Comparison of ENCODE assay signal across 20 cellular contexts in the genomic region with DNA sequence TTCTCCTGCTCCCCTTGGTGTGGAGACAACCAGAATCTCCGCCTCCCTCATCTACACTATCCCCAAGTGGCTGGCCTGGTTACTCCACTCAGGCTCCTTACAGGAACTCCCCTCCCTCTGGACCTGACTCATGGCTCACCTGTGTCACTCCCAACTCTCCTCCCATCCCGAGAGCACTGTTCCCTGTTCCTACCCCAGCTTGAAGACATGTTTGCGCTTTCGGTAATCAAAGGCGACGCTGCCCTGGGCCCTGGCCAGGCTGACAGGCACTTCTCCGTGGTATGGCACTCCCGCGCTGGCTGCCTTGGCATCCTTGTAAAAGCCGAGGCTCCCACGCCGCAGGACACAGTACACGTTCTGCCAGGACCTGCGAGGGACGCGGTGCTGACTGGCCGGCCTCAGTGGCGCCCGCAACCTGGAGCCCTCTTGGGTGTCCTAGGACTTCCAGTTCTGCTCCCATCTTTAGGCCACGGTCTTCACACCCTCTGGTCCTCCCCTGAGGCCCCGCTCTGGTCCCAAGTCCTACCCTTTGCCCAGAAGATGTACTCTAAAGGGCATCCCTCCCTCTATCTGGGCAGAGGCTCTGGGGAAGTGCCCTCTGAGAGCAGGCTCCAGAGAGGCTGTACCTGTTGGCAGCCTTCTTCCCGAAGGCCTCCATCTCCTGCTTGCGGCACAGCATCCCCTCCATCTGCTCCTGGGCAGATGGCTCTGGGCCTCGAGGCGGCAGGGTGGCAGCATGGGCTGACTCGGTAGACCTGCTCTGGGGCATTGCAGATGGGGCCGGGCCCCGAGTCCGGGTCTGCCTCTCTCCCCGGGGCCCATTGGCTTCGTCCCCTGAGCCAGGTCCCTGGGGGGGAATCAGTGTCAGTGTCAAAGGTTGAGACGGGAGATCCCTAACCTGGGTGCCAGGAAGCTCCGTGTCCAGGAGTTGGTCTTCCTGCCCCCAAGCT. TPM values are rescaled to one million over a fixed set of nuclear protein-coding genes. Genes with fewer than 3 reads are reported as not detected.
DNase-seq lines count a peak whose midpoint lies in the region; ATAC-seq and TF ChIP-seq lines count a peak whose summit lies in the region.
"Had no signal": no experiment of that assay in that cellular context is flagged by ENCODE, and none has a peak within 500 bp of the region (broad histone marks: within the 10 kb centered on the region; RNA-seq: fewer than 3 reads in every experiment).

No MANE protein-coding gene starts in this region.

- no peaks in the 10 kb centered on the region for H3K9me2 ChIP-seq in PC-3 (replicated peaks; ENCODE audit: low read length)

- in situ Hi-C loops in G401 (cut with HindIII; ENCODE audit: low sequenced_read_pairs): no loop called here
- in situ Hi-C loops in GM13977 (cut with MboI; ENCODE audit: low pct_unique_long_range_greater_than_20kb, low sequenced_read_pairs, unreplicated experiment): loop anchor here (25.0 kb wide), 1 partner anchor 275 kb away; a partner anchor contains a TSS
- in situ Hi-C loops in HAP-1 (cut with MboI; ENCODE audit: low sequenced_read_pairs): loop anchor here (10.0 kb wide), 1 partner anchor 282 kb away; no protein-coding TSS in a partner anchor

- H3K9ac ChIP-seq in PC-3 (ENCODE audit: low read length): no peak overlapping the region
- H3K9ac ChIP-seq: KMS-11 had no signal

- H3K4me3 ChIP-seq in PC-3 (ENCODE audit: low read length): no peak overlapping the region
- no peak overlapping the region for H3K4me3 ChIP-seq in prostate gland
- no peak overlapping the region for H3K4me3 ChIP-seq in HAP-1
- H3K4me3 ChIP-seq: right lobe of liver had no signal

- H3K79me2 ChIP-seq in PC-3 (ENCODE audit: low read length): no peaks in the 10 kb centered on the region

- 67% methylated on average over 31 of the region's 33 CpGs for WGBS in prostate gland

- H3K27me3 ChIP-seq in PC-3 (ENCODE audit: low read length) (no peaks in the 10 kb centered on the region), prostate gland (replicated peaks; ENCODE audit: insufficient read depth) (no peaks in the 10 kb centered on the region), HAP-1 (ENCODE audit: low read depth) (no peaks in the 10 kb centered on the region)
- H3K27me3 ChIP-seq: right lobe of liver had no signal

- peak; percentile 84 for DNase-seq in G401 (ENCODE audit: low spot score)
- no peak for DNase-seq in PC-3
- peak; percentile 86 for DNase-seq in prostate gland (ENCODE audit: low spot score)
- DNase-seq in GM13977 (ENCODE audit: low spot score): no peak
- no peak for DNase-seq in HAP-1 (ENCODE audit: low spot score in 2 of 2)
- no peak for DNase-seq in activated CD8-positive, alpha-beta memory T cell treated with anti-CD3 and anti-CD28 coated beads for 24 hours
- DNase-seq: activated CD4-positive, alpha-beta T cell treated with anti-CD3 and anti-CD28 coated beads, Interleukin-2, amount 50 U/mL, for 48 hours; activated naive CD8-positive, alpha-beta T cell treated with anti-CD3 and anti-CD28 coated beads for 36 hours; activated T-cell treated with anti-CD3 and anti-CD28 coated beads, Interleukin-2, amount 50 U/mL, for 4 hours; Calu3; GOT3; kidney; midbrain; NCI-H1092; NCI-H774; right lobe of liver had no signal

- intact Hi-C loops in PC-3 (cut with micrococcal nuclease) (no loop called here), prostate gland (cut with DNase I) (no loop called here)

- H2AFZ ChIP-seq in PC-3 (ENCODE audit: low read length): no peak overlapping the region

- POLR2A ChIA-PET in PC-3 (lab: Charles Lee; ENCODE audit: unreplicated experiment): no interaction called here

- TF ChIP-seq POLR2A in prostate gland (IDR thresholded peaks at IDR 0.05): no peak

- H3F3A ChIP-seq in PC-3 (ENCODE audit: low read length, unreplicated experiment): no peaks in the 10 kb centered on the region

- TF ChIP-seq CTCF in PC-3 (conservative IDR thresholded peaks at IDR 0.05; ENCODE audit: low read depth, low read length) (no peak), prostate gland (IDR thresholded peaks at IDR 0.05) (peak in 2 of 4 experiments; percentile 30 to 32), GM13977 (IDR thresholded peaks at IDR 0.05; ENCODE audit: extremely low read depth, insufficient read depth, missing control alignments) (no peak)

- H3K4me2 ChIP-seq in PC-3 (ENCODE audit: low read length): no peak overlapping the region
- H3K4me2 ChIP-seq: KMS-11 had no signal

- no peaks in the 10 kb centered on the region for H4K20me1 ChIP-seq in PC-3 (ENCODE audit: low read length)

- ATAC-seq in PC-3: peak; percentile 39; the same call in 1 of the 2 replicates
- ATAC-seq in esophagus mucosa: peak; percentile 92
- ATAC-seq in GM21723 (IDR thresholded peaks at IDR 0.05; ENCODE audit: unreplicated experiment): no peak
- ATAC-seq: activated T-cell treated with anti-CD3 and anti-CD28 coated beads, Interleukin-2, amount 50 U/mL, for 4 hours had no signal

- no peaks in the 10 kb centered on the region for H3K4me1 ChIP-seq in PC-3 (ENCODE audit: insufficient read depth, low read length)
- H3K4me1 ChIP-seq in prostate gland (replicated peaks): peaks cover 4% of the 10 kb centered on the region
- H3K4me1 ChIP-seq in HAP-1: no peaks in the 10 kb centered on the region
- H3K4me1 ChIP-seq: right lobe of liver had no signal

- no TSS peak for BruUV-seq in PC-3 (replicated peaks; lab: Mats Ljungman, UMichigan)

- H3K9me3 ChIP-seq in PC-3 (ENCODE audit: low read length) (no peaks in the 10 kb centered on the region), prostate gland (no peaks in the 10 kb centered on the region), HAP-1 (no peaks in the 10 kb centered on the region)
- H3K9me3 ChIP-seq: right lobe of liver had no signal

- H3K36me3 ChIP-seq in PC-3 (ENCODE audit: low read depth, low read length) (peaks cover 17% of the 10 kb centered on the region), prostate gland (peaks cover 0 to 2% of the 10 kb centered on the region in 2 donors), HAP-1 (replicated peaks) (peaks cover 77% of the 10 kb centered on the region)

- H3K27ac ChIP-seq in PC-3 (ENCODE audit: low read length) (no peak overlapping the region), prostate gland (peak overlapping the region; percentile 80 to 81)
- H3K27ac ChIP-seq: HL-60, KMS-11, right lobe of liver had no signal

- CTCF ChIA-PET in PC-3 (lab: Charles Lee): no interaction called here

RNA-seq across cellular contexts. Expression of a gene that starts 9.4 kb away (rescaled TPM):
- 4.1 and 13.0 TPM in 2 replicates for total RNA-seq in G401 (2014; rRNA removed; shearing (Covaris generic))
- 31.4 and 40.2 TPM in 2 replicates for total RNA-seq in PC-3 (2014; rRNA removed)
- 10.2 TPM for total RNA-seq in esophagus mucosa
- total RNA-seq in prostate gland: 10 to 100 TPM; 15.5 to 40.7 TPM

RNA-seq across cellular contexts. Expression of a gene that starts 41.9 kb away (rescaled TPM):
- total RNA-seq in G401 (2014; rRNA removed; shearing (Covaris generic)): 102 and 103 TPM in 2 replicates
- 74.9 and 154 TPM in 2 replicates for total RNA-seq in PC-3 (2014; rRNA removed)
- 138 TPM for total RNA-seq in esophagus mucosa
- 100 to 1,000 TPM; 139 to 140 TPM for total RNA-seq in prostate gland

RNA-seq across cellular contexts. Expression of a gene that starts 48.6 kb away (rescaled TPM):
- total RNA-seq in G401 (2014; rRNA removed; shearing (Covaris generic)): 513 and 534 TPM in 2 replicates
- total RNA-seq in PC-3 (2014; rRNA removed) (152 and 164 TPM in 2 replicates), esophagus mucosa (84.7 TPM), prostate gland (100 to 1,000 TPM; 105 to 137 TPM)

Comparison
In these comparisons a context has a peak if more than half of its experiments do, and no peak if none do; other contexts are left out.
1. DNase-seq: peak in G401 (single experiment) and prostate gland (single experiment); none in PC-3 (single experiment), GM13977 (single experiment), HAP-1 (0 of 2) and activated CD8-positive, alpha-beta memory T cell treated with anti-CD3 and anti-CD28 coated beads for 24 hours (single experiment).